ENCODE assay signal across 31 cellular contexts in the genomic region with DNA sequence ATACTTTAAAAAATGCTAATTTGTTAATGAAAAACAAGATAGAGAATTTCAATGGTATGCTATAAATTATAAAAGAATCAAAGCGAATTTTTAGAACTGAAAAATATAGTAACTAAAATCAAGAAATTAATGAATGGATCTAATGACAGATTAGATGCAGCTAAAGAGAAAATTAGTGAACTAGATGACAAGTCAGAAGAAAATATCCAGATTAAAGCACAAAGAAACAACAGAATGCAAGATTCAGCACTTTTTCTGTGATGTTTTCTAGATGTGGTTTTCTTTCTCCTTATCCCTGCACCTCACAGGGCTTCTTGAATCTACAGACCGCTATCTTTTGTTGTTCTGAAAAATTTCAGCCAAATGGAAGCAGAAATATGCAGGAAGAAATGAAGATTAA.
"Had no signal": no experiment of that assay in that cellular context is flagged by ENCODE, and none has a peak within 500 bp of the region (broad histone marks: within the 10 kb centered on the region; RNA-seq: fewer than 3 reads in every experiment).

No MANE protein-coding gene starts in this region.

- H3K9me3 ChIP-seq: body of pancreas had no signal

- H3K9ac ChIP-seq: neural progenitor cell, parathyroid adenoma had no signal

- H3K4me3 ChIP-seq: adrenal gland, body of pancreas, esophagus muscularis mucosa, heart right ventricle, left lung, lower lobe of right lung, neural progenitor cell, vagina had no signal

- H3K4me1 ChIP-seq: adrenal gland, body of pancreas, esophagus muscularis mucosa, heart right ventricle, left lung, lower lobe of right lung, neural progenitor cell, parathyroid adenoma, vagina had no signal

- H3K27ac ChIP-seq: adrenal gland, body of pancreas, esophagus muscularis mucosa, heart right ventricle, left lung, lower lobe of right lung, neural progenitor cell, parathyroid adenoma, vagina, VCaP had no signal

- H3K27me3 ChIP-seq: adrenal gland, body of pancreas, esophagus muscularis mucosa, heart right ventricle, left lung, neural progenitor cell, vagina had no signal

- H3K79me2 ChIP-seq: parathyroid adenoma had no signal

- H3K4me2 ChIP-seq: neural progenitor cell had no signal

- DNase-seq: activated CD4-positive, alpha-beta T cell treated with anti-CD3 and anti-CD28 coated beads for 48 hours; activated CD4-positive, alpha-beta T cell treated with anti-CD3 and anti-CD28 coated beads, Interleukin-2, amount 50 U/mL, for 48 hours; activated CD8-positive, alpha-beta memory T cell treated with anti-CD3 and anti-CD28 coated beads for 24 hours; activated effector memory CD4-positive, alpha-beta T cell treated with anti-CD3 and anti-CD28 coated beads, Interleukin-2, amount 50 U/mL, for 16 hours; activated naive CD4-positive, alpha-beta T cell treated with anti-CD3 and anti-CD28 coated beads for 36 hours; activated naive CD8-positive, alpha-beta T cell treated with anti-CD3 and anti-CD28 coated beads for 36 hours; adrenal gland; aorta; body of pancreas; dermis blood vessel endothelial cell; effector CD4-positive, alpha-beta T cell; foreskin melanocyte; heart right ventricle; kidney glomerular epithelial cell; left lung; lower lobe of right lung; mesenchymal stem cell; natural killer cell; occipital lobe; right cardiac atrium; stimulated activated CD4-positive, alpha-beta T cell treated with anti-CD3 and anti-CD28 coated beads, Interleukin-4, amount 100 ng/mL, for 24 hours; stimulated activated naive CD8-positive, alpha-beta T cell treated with anti-CD3 and anti-CD28 coated beads, Interleukin-15, amount 100 ng/mL, for 72 hours; substantia nigra had no signal

- ATAC-seq: activated CD4-positive, CD25-positive, alpha-beta regulatory T cell treated with anti-CD3 and anti-CD28 coated beads, Interleukin-2, amount 50 U/mL, for 24 hours; body of pancreas; heart right ventricle; left lung; lower lobe of right lung; natural killer cell; right cardiac atrium; stimulated activated effector memory CD8-positive, alpha-beta T cell treated with anti-CD3 and anti-CD28 coated beads, Interleukin-12 subunit alpha, Interleukin-12 subunit beta, amount 100 ng/mL, for 72 hours; stimulated activated naive CD8-positive, alpha-beta T cell treated with anti-CD3 and anti-CD28 coated beads, Interleukin-15, amount 100 ng/mL, for 72 hours had no signal

- FAIRE-seq: colon had no signal

- H2AFZ ChIP-seq: neural progenitor cell, parathyroid adenoma had no signal
